ENCODE assay signal across 30 cellular contexts in the genomic region with DNA sequence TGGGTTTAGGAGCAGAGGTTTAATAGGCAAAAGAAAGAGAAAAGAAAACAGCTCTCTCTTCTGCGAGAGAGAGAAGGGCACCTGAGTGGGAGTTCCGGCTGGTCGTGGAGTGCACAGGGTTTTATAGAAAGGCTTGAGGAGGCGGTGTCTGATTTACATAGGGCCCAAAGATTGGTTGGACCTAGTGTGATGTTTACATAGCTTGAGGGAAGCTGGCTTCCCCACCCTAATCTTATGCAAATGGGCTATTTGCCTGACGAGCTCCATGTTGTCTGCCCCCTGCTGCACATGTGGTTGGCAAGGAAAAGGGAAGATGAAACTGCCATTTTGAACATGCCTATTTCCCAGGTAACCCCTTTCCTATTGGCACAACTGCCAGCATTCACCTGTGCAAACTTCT. TPM values are rescaled to one million over a fixed set of nuclear protein-coding genes. Genes with fewer than 3 reads are reported as not detected.
DNase-seq lines count a peak whose midpoint lies in the region; ATAC-seq, FAIRE-seq and TF ChIP-seq lines count a peak whose summit lies in the region.
"Had no signal": no experiment of that assay in that cellular context is flagged by ENCODE, and none has a peak within 500 bp of the region (broad histone marks: within the 10 kb centered on the region; RNA-seq: fewer than 3 reads in every experiment).

No MANE protein-coding gene starts in this region.

- H3K9me3 Mint-ChIP-seq in GM23338, result peaks cover 25% of the 10 kb centered on the region
- H3K9me3 Mint-ChIP-seq: central memory CD8-positive, alpha-beta T cell; HFFc6 had no signal

- H3F3A ChIP-seq in GM23338 (replicated peaks; ENCODE audit: low read depth), result no peaks in the 10 kb centered on the region

- CTCF ChIA-PET in K562 (lab: Yijun Ruan, JAX; ENCODE audit: low intra/inter-chr PET ratio), result no interaction called here

- H3K79me2 ChIP-seq in GM23338 (replicated peaks; ENCODE audit: insufficient read depth) (no peaks in the 10 kb centered on the region), K562 (ENCODE audit: control insufficient read depth, insufficient read depth, low read length) (no peaks in the 10 kb centered on the region)

- peaks cover 55% of the 10 kb centered on the region for H3K36me3 Mint-ChIP-seq in GM23338 (ENCODE audit: low read depth)

- FAIRE-seq in K562 (lab: Jason Lieb, UNC), result no peak
- FAIRE-seq: kidney, small intestine had no signal

- H3K9me2 ChIP-seq in GM23338 (ENCODE audit: insufficient read depth), result peaks cover 9% of the 10 kb centered on the region; the same call in 1 of the 2 replicates
- H3K9me2 ChIP-seq: SK-N-SH had no signal

- H4K20me1 ChIP-seq in GM23338 (replicated peaks; ENCODE audit: insufficient read depth) (no peaks in the 10 kb centered on the region), K562 (replicated peaks; ENCODE audit: control insufficient read depth, insufficient read depth, low read length) (no peaks in the 10 kb centered on the region; the same call in 1 of the 2 replicates)

- in situ Hi-C loops in K562 (cut with MboI), result no loop called here

- no peak overlapping the region for H3K27ac Mint-ChIP-seq in GM23338
- H3K27ac Mint-ChIP-seq: activated CD4-positive, alpha-beta memory T cell treated with anti-CD3 and anti-CD28 coated beads for 36 hours; activated naive CD4-positive, alpha-beta T cell treated with anti-CD3 and anti-CD28 coated beads for 36 hours; CD4-positive, alpha-beta memory T cell; HFFc6 had no signal

- intact Hi-C loops in K562 (cut with micrococcal nuclease), result no loop called here

- no peak overlapping the region for H3K27ac ChIP-seq in GM23338 (ENCODE audit: low read depth)
- H3K27ac ChIP-seq in K562 (ENCODE audit: extremely low read depth, low read depth, low read length), result no peak overlapping the region
- H3K27ac ChIP-seq in gastroesophageal sphincter, result no peak overlapping the region
- H3K27ac ChIP-seq: ascending aorta, HL-60, KMS-11, lower lobe of right lung, psoas muscle, upper lobe of left lung had no signal

- DNase-seq in BE2C (peak; percentile 22), GM23338 (ENCODE audit: low spot score) (peak; percentile 42), NCI-H2171 (lab: John Stamatoyannopoulos, UW) (peak; percentile 30), K562 (ENCODE audit: extremely low read depth in 1 of 4, low spot score in 3 of 4) (peak in 1 of 4 experiments; percentile 9), HPDE6-E6E7 (ENCODE audit: extremely low spot score) (no peak), DMS53 treated with DMSO at 0.1 percent for 48 hours (lab: John Stamatoyannopoulos, UW; ENCODE audit: unreplicated experiment) (no peak)
- no peak for DNase-seq in effector CD8-positive, alpha-beta T cell (lab: John Stamatoyannopoulos, UW)
- DNase-seq: activated CD4-positive, alpha-beta memory T cell treated with anti-CD3 and anti-CD28 coated beads for 36 hours; activated naive CD4-positive, alpha-beta T cell treated with anti-CD3 and anti-CD28 coated beads for 36 hours; activated T-cell treated with anti-CD3 and anti-CD28 coated beads, Interleukin-2, amount 50 U/mL, for 4 hours; CD4-positive, alpha-beta memory T cell; DMS79 treated with DMSO at 0.1 percent for 48 hours; HFFc6; hypothalamus; kidney; lower lobe of right lung; NCI-H1092 treated with DMSO at 0.1 percent for 48 hours; psoas muscle; RPMI8226; SK-N-SH; small intestine; stimulated activated CD4-positive, alpha-beta T cell treated with anti-CD3 and anti-CD28 coated beads, Interleukin-2, amount 100 ng/mL, for 48 hours; upper lobe of left lung had no signal

- H3K9me3 ChIP-seq in BE2C (peaks cover 3% of the 10 kb centered on the region; the same call in 1 of the 2 replicates), K562 (replicated peaks; ENCODE audit: control insufficient read depth, insufficient read depth, low read depth, low read length) (no peaks in the 10 kb centered on the region), gastroesophageal sphincter (peaks cover 0 to 6% (median 0%) of the 10 kb centered on the region in 3 donors)
- H3K9me3 ChIP-seq: ascending aorta, lower lobe of right lung, SK-N-SH, upper lobe of left lung had no signal

- H3K4me1 ChIP-seq in BE2C, result peaks cover 15% of the 10 kb centered on the region
- no peaks in the 10 kb centered on the region for H3K4me1 ChIP-seq in GM23338 (ENCODE audit: insufficient read depth)
- no peaks in the 10 kb centered on the region for H3K4me1 ChIP-seq in K562 (replicated peaks in 1 of 2; ENCODE audit: control insufficient read depth in 2 of 2, insufficient read depth in 2 of 2, low read length in 2 of 2)
- peaks cover 0 to 25% (median 0%) of the 10 kb centered on the region in 3 donors for H3K4me1 ChIP-seq in gastroesophageal sphincter

- H3K27me3 ChIP-seq in BE2C (no peaks in the 10 kb centered on the region), GM23338 (ENCODE audit: insufficient read depth) (no peaks in the 10 kb centered on the region), K562 (ENCODE audit: control insufficient read depth in 2 of 2, insufficient read depth in 2 of 2, low read length in 2 of 2) (no peaks in the 10 kb centered on the region; a peak in 1 of 5 replicates), gastroesophageal sphincter (no peaks in the 10 kb centered on the region)
- H3K27me3 ChIP-seq: ascending aorta, upper lobe of left lung had no signal

- no TSS peak for BruUV-seq in K562 (replicated peaks; lab: Mats Ljungman, UMichigan)

- no peak overlapping the region; the same call in 2 of the 3 replicates for H3K4me3 Mint-ChIP-seq in GM23338
- H3K4me3 Mint-ChIP-seq: activated CD4-positive, alpha-beta memory T cell treated with anti-CD3 and anti-CD28 coated beads for 36 hours; activated naive CD4-positive, alpha-beta T cell treated with anti-CD3 and anti-CD28 coated beads for 36 hours; activated T-cell treated with anti-CD3 and anti-CD28 coated beads, Interleukin-2, amount 50 U/mL, for 4 hours; CD4-positive, alpha-beta memory T cell; central memory CD8-positive, alpha-beta T cell; HFFc6 had no signal

- no peaks in the 10 kb centered on the region for H3K36me3 ChIP-seq in BE2C
- peaks cover 12% of the 10 kb centered on the region; the same call in 1 of the 2 replicates for H3K36me3 ChIP-seq in GM23338 (ENCODE audit: insufficient read depth)
- H3K36me3 ChIP-seq in K562 (ENCODE audit: control insufficient read depth, insufficient read depth, low read length), result no peaks in the 10 kb centered on the region
- no peaks in the 10 kb centered on the region for H3K36me3 ChIP-seq in gastroesophageal sphincter
- H3K36me3 ChIP-seq: ascending aorta, lower lobe of right lung, upper lobe of left lung had no signal

- peak; percentile 19; the same call in 1 of the 2 replicates for TF ChIP-seq CTCF in BE2C (IDR thresholded peaks at IDR 0.05; ENCODE audit: low read depth, low read length)
- TF ChIP-seq CTCF in GM23338 (conservative IDR thresholded peaks at IDR 0.05; ENCODE audit: low read depth in 2 of 2), result no peak
- no peak for TF ChIP-seq CTCF in K562 (IDR thresholded peaks at IDR 0.05 in 2 of 3, conservative IDR thresholded peaks at IDR 0.05 in 1 of 3; ENCODE audit: insufficient read depth in 2 of 3, low read depth in 1 of 3, low read length in 3 of 3)
- no peak for TF ChIP-seq CTCF in gastroesophageal sphincter (IDR thresholded peaks at IDR 0.05)

- POLR2A ChIA-PET in K562 (lab: Yijun Ruan, JAX), result interaction anchor here (1.0 kb wide), 1 partner anchor 14 kb away, joined by 4 read pairs; no protein-coding TSS in a partner anchor

- H2AFZ ChIP-seq in GM23338 (no peak overlapping the region), K562 (ENCODE audit: low read depth, low read length) (no peak overlapping the region)

- ATAC-seq in GM23338 (peak; percentile 68), K562 (peak; percentile 60), gastroesophageal sphincter (no peak)
- ATAC-seq: lower lobe of right lung, psoas muscle had no signal

- TF ChIP-seq EP300 in K562 (IDR thresholded peaks at IDR 0.05; ENCODE audit: low read length), result no peak
- no peak for TF ChIP-seq EP300 in gastroesophageal sphincter (IDR thresholded peaks at IDR 0.05)

- H3K4me3 ChIP-seq in BE2C (ENCODE audit: low read depth, low read length) (no peak overlapping the region), GM23338 (no peak overlapping the region), K562 (no peak overlapping the region), gastroesophageal sphincter (no peak overlapping the region)
- H3K4me3 ChIP-seq: ascending aorta, lower lobe of right lung, psoas muscle, upper lobe of left lung had no signal

- peaks cover 5% of the 10 kb centered on the region for H3K27me3 Mint-ChIP-seq in GM23338 (ENCODE audit: insufficient read depth, low read depth, poor library complexity)

- H3K4me2 ChIP-seq in GM23338 (no peak overlapping the region), K562 (ENCODE audit: insufficient read depth, low read length) (no peak overlapping the region)
- H3K4me2 ChIP-seq: KMS-11, SK-N-SH had no signal

- H3K9me1 ChIP-seq in K562 (ENCODE audit: control insufficient read depth, insufficient read depth, low read length), result peaks cover 3% of the 10 kb centered on the region

- no peak for TF ChIP-seq POLR2A in K562 (conservative IDR thresholded peaks at IDR 0.05)
- no peak for TF ChIP-seq POLR2A in gastroesophageal sphincter (IDR thresholded peaks at IDR 0.05)

- peaks cover 15% of the 10 kb centered on the region for H3K4me1 Mint-ChIP-seq in GM23338
- H3K4me1 Mint-ChIP-seq: central memory CD8-positive, alpha-beta T cell had no signal

- 0% methylated on average over 1 of the region's 5 CpGs for WGBS in K562 (ENCODE audit: insufficient coverage, low coverage, missing lambda C conversion rate)
- 93 to 95% methylated on average over 4 of the region's 5 CpGs for WGBS in gastroesophageal sphincter (ENCODE audit: low coverage in 1 of 2), 2 donors

- H3K9ac ChIP-seq in K562 (ENCODE audit: insufficient read depth in 1 of 2, low read depth in 2 of 2, low read length in 2 of 2), result no peak overlapping the region
- H3K9ac ChIP-seq: KMS-11, SK-N-SH had no signal

- no peak for TF ChIP-seq RAD21 in K562 (CRISPR knock-in tag; conservative IDR thresholded peaks at IDR 0.05 in 1 of 2, IDR thresholded peaks at IDR 0.05 in 1 of 2)

RNA-seq across cellular contexts. Expression of gene MEDAG, which starts 21.5 kb away (rescaled TPM):
- polyA plus RNA-seq in BE2C (2012; ENCODE audit: insufficient read depth, insufficient read length, low read depth), result not detected
- 0.97 and 1.7 TPM in 2 replicates for total RNA-seq in GM23338 (2014; rRNA removed; shearing (Covaris generic))
- polyA plus RNA-seq in GM23338 (2016; fragmentation: Nextera tagmentation; extraction: Ambion mirVana), result 2.0 and 2.2 TPM in 2 replicates
- not detected in 2 replicates for total RNA-seq in K562 (2011; cell fraction: chromatin; rRNA removed; ENCODE audit: low replicate concordance)
- total RNA-seq in K562 (2011; cell fraction: nucleolus; rRNA removed), result not detected in 2 replicates
- not detected in 2 replicates for total RNA-seq in K562 (2011; cell fraction: nucleoplasm; rRNA removed)
- total RNA-seq in K562 (2014; rRNA removed), result not detected in 2 replicates
- total RNA-seq in K562 (2014; rRNA removed; fragmentation: Illumina TruSeq; extraction: Trizol), result not detected in 2 replicates
- total RNA-seq in K562 (2015; rRNA removed; fragmentation: Illumina TruSeq; extraction: Trizol), result not detected in 2 replicates
- total RNA-seq in K562 (2021), result not detected in 2 replicates
- not detected in 2 replicates for polyA plus RNA-seq in K562 (2011; rRNA removed)
- polyA plus RNA-seq in K562 (2011; cell fraction: cytosol; rRNA removed), result not detected in 2 replicates
- polyA plus RNA-seq in K562 (2011; cell fraction: nucleus; rRNA removed), result not detected in 2 replicates
- not detected in 2 replicates for polyA plus RNA-seq in K562 (2012)
- polyA plus RNA-seq in K562 (2014; fragmentation: Illumina TruSeq; extraction: Trizol), result not detected in 2 replicates
- not detected for polyA plus RNA-seq in K562 (2014; fragmentation: Nextera tagmentation; extraction: Ambion mirVana)
- polyA plus RNA-seq in K562 (2014; rRNA removed), result not detected in 2 replicates
- polyA minus RNA-seq in K562 (2011; rRNA and poly(A)+ RNA removed), result not detected in 2 replicates
- polyA minus RNA-seq in K562 (2011; cell fraction: cytosol; rRNA and poly(A)+ RNA removed), result not detected in 2 replicates
- polyA minus RNA-seq in K562 (2011; cell fraction: nucleus; rRNA and poly(A)+ RNA removed), result not detected in 2 replicates
- total RNA-seq in gastroesophageal sphincter, result 100 to 1,000 TPM in 1 of 4 donors, 10 to 100 TPM in 3; 16.8 to 189 (median 38.4) TPM
- total RNA-seq: activated CD4-positive, alpha-beta memory T cell treated with anti-CD3 and anti-CD28 coated beads for 36 hours; activated naive CD4-positive, alpha-beta T cell treated with anti-CD3 and anti-CD28 coated beads for 36 hours; activated T-cell treated with anti-CD3 and anti-CD28 coated beads, Interleukin-2, amount 50 U/mL, for 4 hours; CD4-positive, alpha-beta memory T cell; T-helper 2 cell treated with Interferon-gamma antibody and Interleukin-4, amounts not matched to agents 100 ng/mL and 5 ng/mL, for 36 hours had no signal
- polyA plus RNA-seq: SK-N-SH had no signal

RNA-seq across cellular contexts. Expression of gene TEX26, which starts 47.9 kb away (rescaled TPM):
- not detected for polyA plus RNA-seq in BE2C (2012; ENCODE audit: insufficient read depth, insufficient read length, low read depth)
- not detected in 2 replicates for total RNA-seq in GM23338 (2014; rRNA removed; shearing (Covaris generic))
- polyA plus RNA-seq in GM23338 (2016; fragmentation: Nextera tagmentation; extraction: Ambion mirVana) (not detected in 2 replicates), K562 (2011; rRNA removed) (not detected in 2 replicates), K562 (2014; fragmentation: Illumina TruSeq; extraction: Trizol) (not detected in 2 replicates), K562 (2014; fragmentation: Nextera tagmentation; extraction: Ambion mirVana) (not detected), K562 (2014; rRNA removed) (not detected in 2 replicates)
- not detected in 2 replicates for total RNA-seq in K562 (2011; cell fraction: chromatin; rRNA removed; ENCODE audit: low replicate concordance)
- total RNA-seq in K562 (2011; cell fraction: nucleolus; rRNA removed), result not detected in 2 replicates
- not detected in 2 replicates for total RNA-seq in K562 (2011; cell fraction: nucleoplasm; rRNA removed)
- total RNA-seq in K562 (2014; rRNA removed) (not detected in 2 replicates), K562 (2014; rRNA removed; fragmentation: Illumina TruSeq; extraction: Trizol) (not detected in 2 replicates), K562 (2015; rRNA removed; fragmentation: Illumina TruSeq; extraction: Trizol) (not detected in 2 replicates), K562 (2021) (not detected in 2 replicates), gastroesophageal sphincter (1 to 10 TPM in 1 of 4 donors, under 1 TPM in 1, not detected in 2; 0.27 to 1.7 TPM)
- polyA plus RNA-seq in K562 (2011; cell fraction: cytosol; rRNA removed), result not detected in 2 replicates
- polyA plus RNA-seq in K562 (2011; cell fraction: nucleus; rRNA removed), result not detected in 2 replicates
- not detected in 2 replicates for polyA plus RNA-seq in K562 (2012)
- polyA minus RNA-seq in K562 (2011; rRNA and poly(A)+ RNA removed), result not detected in 2 replicates
- polyA minus RNA-seq in K562 (2011; cell fraction: cytosol; rRNA and poly(A)+ RNA removed), result not detected in 2 replicates
- not detected in 2 replicates for polyA minus RNA-seq in K562 (2011; cell fraction: nucleus; rRNA and poly(A)+ RNA removed)
- total RNA-seq: activated CD4-positive, alpha-beta memory T cell treated with anti-CD3 and anti-CD28 coated beads for 36 hours; activated naive CD4-positive, alpha-beta T cell treated with anti-CD3 and anti-CD28 coated beads for 36 hours; activated T-cell treated with anti-CD3 and anti-CD28 coated beads, Interleukin-2, amount 50 U/mL, for 4 hours; ascending aorta; CD4-positive, alpha-beta memory T cell; epithelial cell of proximal tubule; HFFc6; kidney; psoas muscle; T-helper 2 cell treated with Interferon-gamma antibody and Interleukin-4, amounts not matched to agents 100 ng/mL and 5 ng/mL, for 36 hours had no signal
- polyA plus RNA-seq: CD4-positive, alpha-beta memory T cell; SK-N-SH; small intestine had no signal

Comparison
In these comparisons a context has a peak if more than half of its experiments do, and no peak if none do; other contexts are left out.
1. DNase-seq: peak in BE2C (single experiment), GM23338 (single experiment) and NCI-H2171 (single experiment); none in HPDE6-E6E7 (single experiment), effector CD8-positive, alpha-beta T cell (single experiment) and DMS53 treated with DMSO at 0.1 percent for 48 hours (single experiment).